Comparison of ENCODE assay signal across 30 cellular contexts in the genomic region with DNA sequence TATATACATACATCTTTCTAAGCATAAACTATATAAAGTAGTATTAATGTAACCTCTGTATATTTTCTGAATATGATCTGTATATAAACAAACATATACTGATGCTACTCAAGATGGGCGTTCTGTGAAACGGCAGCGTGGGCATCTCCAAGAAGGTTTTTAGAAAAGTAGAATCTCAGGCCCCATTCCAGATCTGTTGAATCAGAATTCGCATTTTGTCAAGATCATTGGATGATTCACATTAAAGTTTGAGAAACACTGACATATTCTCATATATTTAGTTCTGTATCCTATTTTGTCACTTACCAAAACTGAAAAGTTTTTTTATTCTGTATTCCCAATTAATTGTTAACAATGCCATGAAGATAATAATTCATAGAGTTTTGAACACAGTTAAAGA. TPM values are rescaled to one million over a fixed set of nuclear protein-coding genes. Genes with fewer than 3 reads are reported as not detected.
A peak's percentile ranks its signal among the peaks of the same experiment; 100 is the strongest.
DNase-seq lines count a peak whose midpoint lies in the region; ATAC-seq and TF ChIP-seq lines count a peak whose summit lies in the region.
"Had no signal": no experiment of that assay in that cellular context is flagged by ENCODE, and none has a peak within 500 bp of the region (broad histone marks: within the 10 kb centered on the region; RNA-seq: fewer than 3 reads in every experiment).

No MANE protein-coding gene starts in this region.

- no peaks in the 10 kb centered on the region for H3K27me3 Mint-ChIP-seq in Calu3 (ENCODE audit: unreplicated experiment)

- no peak overlapping the region for H3K4me3 ChIP-seq in SK-N-MC
- H3K4me3 ChIP-seq in esophagus squamous epithelium = no peak overlapping the region
- H3K4me3 ChIP-seq in transverse colon = no peak overlapping the region
- H3K4me3 ChIP-seq: spleen, thoracic aorta, vagina had no signal

- intact Hi-C loops in Calu3 (cut with micrococcal nuclease; ENCODE audit: unreplicated experiment) (no loop called here), esophagus squamous epithelium (cut with DNase I) (no loop called here), transverse colon (cut with DNase I; ENCODE audit: low total_unique reads) (no loop called here)

- 36 to 55% methylated on average over 4 of the region's 4 CpGs for WGBS in esophagus squamous epithelium, 2 donors
- 71 to 73% methylated on average over 4 of the region's 4 CpGs for WGBS in transverse colon (ENCODE audit: low coverage in 1 of 2), 2 donors

- peak overlapping the region; percentile 92 for H3K27ac Mint-ChIP-seq in Calu3 (ENCODE audit: unreplicated experiment)
- H3K27ac Mint-ChIP-seq: activated CD4-positive, alpha-beta T cell treated with anti-CD3 and anti-CD28 coated beads for 36 hours; activated CD8-positive, alpha-beta T cell treated with anti-CD3 and anti-CD28 coated beads, Interleukin-2, amount 10 ng/mL, durations not matched to agents 7 days and 5 days had no signal

- ATAC-seq in HG02970 (IDR thresholded peaks at IDR 0.05; ENCODE audit: low FRiP score, unreplicated experiment) (no peak), HG03025 (IDR thresholded peaks at IDR 0.05; ENCODE audit: low FRiP score, unreplicated experiment) (no peak)
- ATAC-seq: activated CD8-positive, alpha-beta T cell treated with anti-CD3 and anti-CD28 coated beads, Interleukin-2, amount 10 ng/mL, durations not matched to agents 7 days and 5 days; stimulated activated naive CD8-positive, alpha-beta T cell treated with anti-CD3 and anti-CD28 coated beads, Interleukin-15, amount 100 ng/mL, for 72 hours had no signal

- no peaks in the 10 kb centered on the region for H3K9me3 ChIP-seq in SK-N-MC (ENCODE audit: low read depth, low read length)
- H3K9me3 ChIP-seq in esophagus squamous epithelium = no peaks in the 10 kb centered on the region
- H3K9me3 ChIP-seq in transverse colon = no peaks in the 10 kb centered on the region
- H3K9me3 ChIP-seq: spleen, thoracic aorta, vagina had no signal

- peaks cover 61% of the 10 kb centered on the region for H3K36me3 Mint-ChIP-seq in Calu3 (ENCODE audit: insufficient read depth, unreplicated experiment)

- peaks cover 34% of the 10 kb centered on the region for H3K4me1 Mint-ChIP-seq in Calu3 (ENCODE audit: low read depth, unreplicated experiment)

- BruUV-seq in Calu3 (replicated peaks; lab: Mats Ljungman, UMichigan) = no TSS peak

- CTCF ChIA-PET in Calu3 (lab: Charles Lee) = no interaction called here

- H3K4me1 ChIP-seq in esophagus squamous epithelium (peaks cover 0 to 62% (median 7%) of the 10 kb centered on the region in 3 donors), transverse colon (peaks cover 0 to 33% (median 13%) of the 10 kb centered on the region in 4 donors)

- H3K27ac ChIP-seq in SK-N-MC (0 out of 2 replicates have a peak overlapping the region, but pooled peaks have one; percentile 29), esophagus squamous epithelium (peak overlapping the region in 3 of 4 donors; percentile 12 to 79 (median 73)), transverse colon (peak overlapping the region; percentile 24 to 69 (median 59))
- H3K27ac ChIP-seq: brain microvascular endothelial cell, parathyroid adenoma, spleen, thoracic aorta, vagina, VCaP had no signal

- H3K36me3 ChIP-seq in SK-N-MC (ENCODE audit: insufficient read depth, low read length) (no peaks in the 10 kb centered on the region), esophagus squamous epithelium (no peaks in the 10 kb centered on the region), transverse colon (no peaks in the 10 kb centered on the region)
- H3K36me3 ChIP-seq: brain microvascular endothelial cell, spleen, thoracic aorta, vagina had no signal

- H3K27me3 ChIP-seq in esophagus squamous epithelium (peaks cover 0 to 6% (median 0%) of the 10 kb centered on the region in 4 donors), transverse colon (peaks cover 7% of the 10 kb centered on the region)
- H3K27me3 ChIP-seq: vagina had no signal

- in situ Hi-C loops in transverse colon (cut with MboI; ENCODE audit: low pct_ligation_motif_present in 1 of 4, low pct_unique_long_range_greater_than_20kb in 1 of 4, low sequenced_read_pairs in 3 of 4) = no loop called here

- H3K4me3 Mint-ChIP-seq in Calu3 (ENCODE audit: low read depth, unreplicated experiment) = peak overlapping the region; percentile 60
- H3K4me3 Mint-ChIP-seq: activated CD4-positive, alpha-beta T cell treated with anti-CD3 and anti-CD28 coated beads for 36 hours; activated CD8-positive, alpha-beta T cell treated with anti-CD3 and anti-CD28 coated beads, Interleukin-2, amount 10 ng/mL, durations not matched to agents 7 days and 5 days; stimulated activated naive CD8-positive, alpha-beta T cell treated with anti-CD3 and anti-CD28 coated beads, Interleukin-15, amount 100 ng/mL, for 72 hours had no signal

- DNase-seq in Calu3 (no peak), SK-N-MC (ENCODE audit: low read depth, low spot score) (no peak), esophagus squamous epithelium (lab: John Stamatoyannopoulos, UW) (no peak), transverse colon (no peak), HuH-7.5 (ENCODE audit: low spot score) (no peak)
- DNase-seq: activated CD8-positive, alpha-beta T cell treated with anti-CD3 and anti-CD28 coated beads, Interleukin-2, amount 10 ng/mL, durations not matched to agents 7 days and 5 days; activated naive CD4-positive, alpha-beta T cell treated with anti-CD3 and anti-CD28 coated beads, Interleukin-2, amount 50 U/mL, for 16 hours; brain microvascular endothelial cell; DMS79 treated with DMSO at 0.1 percent for 48 hours; GDM1; hippocampal formation; left cardiac atrium; MM.1S; NCI-H1930; NCI-H2171 treated with DMSO at 0.1 percent for 48 hours; right cardiac atrium; spleen; stimulated activated CD4-positive, alpha-beta T cell treated with anti-CD3 and anti-CD28 coated beads, Interleukin-2, amount 100 ng/mL, for 24 hours; stimulated activated CD8-positive, alpha-beta memory T cell treated with anti-CD3 and anti-CD28 coated beads, Interleukin-4, amount 100 ng/mL, for 48 hours; stimulated activated naive CD8-positive, alpha-beta T cell treated with anti-CD3 and anti-CD28 coated beads, Interleukin-15, amount 100 ng/mL, for 72 hours had no signal

- H3K9me3 Mint-ChIP-seq in Calu3 (ENCODE audit: low read depth, unreplicated experiment) = no peaks in the 10 kb centered on the region
- H3K9me3 Mint-ChIP-seq: stimulated activated naive CD8-positive, alpha-beta T cell treated with anti-CD3 and anti-CD28 coated beads, Interleukin-15, amount 100 ng/mL, for 72 hours had no signal

- TF ChIP-seq POLR2A in esophagus squamous epithelium (IDR thresholded peaks at IDR 0.05) = no peak
- no peak for TF ChIP-seq POLR2A in transverse colon (IDR thresholded peaks at IDR 0.05)

- H3K9ac ChIP-seq in SK-N-MC (ENCODE audit: insufficient read length) = no peak overlapping the region
- H3K9ac ChIP-seq: parathyroid adenoma had no signal

- TF ChIP-seq CTCF in Calu3 (IDR thresholded peaks at IDR 0.05; ENCODE audit: unreplicated experiment) (no peak), esophagus squamous epithelium (IDR thresholded peaks at IDR 0.05) (no peak), transverse colon (IDR thresholded peaks at IDR 0.05) (no peak)

- no peak for TF ChIP-seq EP300 in transverse colon (IDR thresholded peaks at IDR 0.05; ENCODE audit: low read depth)

RNA-seq across cellular contexts. Expression of a gene that starts 5.5 kb away (rescaled TPM):
- 60.9 and 74.2 TPM in 2 replicates for total RNA-seq in Calu3 (2022)
- 10 to 100 TPM in 3 of 4 donors, 1 to 10 TPM in 1; 10.0 to 22.8 (median 18.3) TPM for total RNA-seq in esophagus squamous epithelium
- 10 to 100 TPM in 3 of 4 donors, 1 to 10 TPM in 1; 10.0 to 21.7 (median 17.5) TPM for total RNA-seq in transverse colon
- total RNA-seq: chondrocyte, spleen had no signal

RNA-seq across cellular contexts. Expression of a gene that starts 56.2 kb away (rescaled TPM):
- total RNA-seq in Calu3 (2022) (not detected in 2 replicates), esophagus squamous epithelium (not detected), transverse colon (not detected)
- total RNA-seq: activated CD4-positive, alpha-beta T cell treated with anti-CD3 and anti-CD28 coated beads for 36 hours; activated CD8-positive, alpha-beta T cell treated with anti-CD3 and anti-CD28 coated beads, Interleukin-2, amount 10 ng/mL, durations not matched to agents 7 days and 5 days; chondrocyte; HT1080; left cardiac atrium; myocyte; right cardiac atrium; spleen; thoracic aorta; vagina had no signal
